ENCODE assay signal across 31 cellular contexts in the genomic region with DNA sequence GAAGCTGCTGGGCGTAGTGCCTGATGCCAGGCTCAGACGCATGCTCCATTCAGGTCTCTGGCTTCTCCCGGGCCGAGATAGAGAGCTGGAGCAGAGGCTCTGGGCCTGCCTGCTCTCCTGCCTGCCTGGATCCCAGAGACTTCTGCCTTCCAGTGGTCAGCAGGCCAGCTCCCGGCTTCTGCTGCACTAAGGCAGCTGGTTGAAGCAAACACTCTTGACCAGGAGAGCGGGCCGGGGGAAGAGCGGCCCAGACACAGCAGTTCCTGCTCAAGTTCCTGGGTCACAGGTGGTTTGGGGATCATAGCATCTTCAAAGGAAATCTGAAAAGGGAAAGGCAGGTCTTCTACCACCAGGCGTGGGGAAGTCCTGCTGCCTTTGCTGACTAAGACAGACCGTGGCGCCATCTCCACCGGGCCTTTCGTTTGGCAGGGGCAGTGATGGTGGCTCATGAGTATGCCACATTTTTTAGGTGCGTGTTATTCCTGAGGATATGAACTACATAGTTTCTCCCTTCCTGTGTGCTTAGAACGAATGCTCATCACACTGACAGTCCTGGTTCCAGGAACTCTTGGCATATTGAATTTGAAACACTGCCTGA.
"Had no signal": no experiment of that assay in that cellular context is flagged by ENCODE, and none has a peak within 500 bp of the region (broad histone marks: within the 10 kb centered on the region; RNA-seq: fewer than 3 reads in every experiment).

No MANE protein-coding gene starts in this region.

- H3K4me1 ChIP-seq: colonic mucosa, foreskin keratinocyte, gastroesophageal sphincter, left lung, neural progenitor cell, right lobe of liver, tibial artery, upper lobe of left lung had no signal

- H3K9me3 Mint-ChIP-seq: dendritic cell treated with granulocyte-macrophage colony-stimulating factor and Interleukin-4, amounts not matched to agents 40 ng/mL and 50 ng/mL, for 4 days; endodermal cell; mesothelial cell of epicardium; naive B cell; nephron; neural progenitor cell had no signal

- H3K4me1 Mint-ChIP-seq: nephron had no signal

- FAIRE-seq: islet of Langerhans, small intestine, urothelium cell line had no signal

- H3K4me3 ChIP-seq: colonic mucosa, gastroesophageal sphincter, heart right ventricle, left lung, mucosa of descending colon, neural progenitor cell, right lobe of liver, stomach, tibial artery, upper lobe of left lung had no signal

- ATAC-seq: foreskin keratinocyte, gastroesophageal sphincter, heart right ventricle, left cardiac atrium, left lung, mucosa of descending colon, right lobe of liver had no signal

- H2AFZ ChIP-seq: neural progenitor cell had no signal

- H3K27me3 ChIP-seq: colonic mucosa, gastroesophageal sphincter, heart right ventricle, left lung, neural progenitor cell, right lobe of liver, stomach, tibial artery, upper lobe of left lung had no signal

- H3K36me3 Mint-ChIP-seq: mesothelial cell of epicardium, naive B cell had no signal

- H3K4me2 ChIP-seq: neural progenitor cell had no signal

- H3K27ac ChIP-seq: colonic mucosa, epithelial cell of prostate, foreskin keratinocyte, gastroesophageal sphincter, heart right ventricle, left lung, neural progenitor cell, right lobe of liver, stomach, tibial artery, upper lobe of left lung had no signal

- H3K4me3 Mint-ChIP-seq: dendritic cell treated with granulocyte-macrophage colony-stimulating factor and Interleukin-4, amounts not matched to agents 40 ng/mL and 50 ng/mL, for 4 days; endodermal cell; mesothelial cell of epicardium; nephron; neural progenitor cell had no signal

- H3K36me3 ChIP-seq: colonic mucosa, gastroesophageal sphincter, heart right ventricle, left lung, neural progenitor cell, right lobe of liver, stomach, tibial artery, upper lobe of left lung had no signal

- H3K9me3 ChIP-seq: colonic mucosa, gastroesophageal sphincter, heart right ventricle, left lung, mucosa of descending colon, right lobe of liver, stomach, tibial artery, upper lobe of left lung had no signal

- H3K27me3 Mint-ChIP-seq: dendritic cell treated with granulocyte-macrophage colony-stimulating factor and Interleukin-4, amounts not matched to agents 40 ng/mL and 50 ng/mL, for 4 days had no signal

- DNase-seq: colonic mucosa; effector CD8-positive, alpha-beta T cell; endodermal cell; foreskin keratinocyte; glutamatergic neuron; heart right ventricle; hippocampal formation; left cardiac atrium; left lung; mesenchymal stem cell; mucosa of descending colon; naive B cell; nucleus accumbens; right lobe of liver; small intestine; stimulated activated CD4-positive, alpha-beta T cell treated with anti-CD3 and anti-CD28 coated beads, Interleukin-12 subunit alpha, Interleukin-12 subunit beta, amount 100 ng/mL, for 4 hours; stimulated activated CD4-positive, alpha-beta T cell treated with anti-CD3 and anti-CD28 coated beads, Interleukin-1b, Interleukin-23, amount 100 ng/mL, for 48 hours; stimulated activated CD4-positive, alpha-beta T cell treated with anti-CD3 and anti-CD28 coated beads, Interleukin-4, amount 100 ng/mL, for 1 hour; stimulated activated CD8-positive, alpha-beta memory T cell treated with anti-CD3 and anti-CD28 coated beads, Interleukin-4, amount 100 ng/mL, for 48 hours; stimulated activated naive CD4-positive, alpha-beta T cell treated with Interleukin-2 at 50 U/mL for 16 hours; stomach; tibial artery had no signal

- H3K9ac ChIP-seq: neural progenitor cell had no signal

- H3K27ac Mint-ChIP-seq: dendritic cell treated with granulocyte-macrophage colony-stimulating factor and Interleukin-4, amounts not matched to agents 40 ng/mL and 50 ng/mL, for 4 days; endodermal cell; mesothelial cell of epicardium; nephron; neural progenitor cell had no signal
